1 cellular context compared by ENCODE assay signal in genomic region chr1:21636029-21636428, GRCh38.
A peak's percentile ranks its signal among the peaks of the same experiment; 100 is the strongest.
TF ChIP-seq lines count a peak whose summit lies in the region.

No MANE protein-coding gene starts in this region.

TF ChIP-seq in K562, 482 proteins besides CTCF, POLR2A, EP300 and RAD21 (continued from another document and continues in another):
- TF ChIP-seq TSHZ1 (CRISPR knock-in tag; IDR thresholded peaks at IDR 0.05): no peak
- TF ChIP-seq ZNF561 (CRISPR knock-in tag; conservative IDR thresholded peaks at IDR 0.05): no peak
- no peak for TF ChIP-seq ZNF280B (CRISPR knock-in tag; IDR thresholded peaks at IDR 0.05)
- no peak for TF ChIP-seq E2F1 (CRISPR knock-in tag; IDR thresholded peaks at IDR 0.05)
- no peak for TF ChIP-seq TAF7 (tag; IDR thresholded peaks at IDR 0.05)
- no peak for TF ChIP-seq PHF8 (IDR thresholded peaks at IDR 0.05; ENCODE audit: borderline replicate concordance, low read length)
- TF ChIP-seq MBD1 (CRISPR knock-in tag; IDR thresholded peaks at IDR 0.05): no peak
- no peak for TF ChIP-seq CREB5 (CRISPR knock-in tag; IDR thresholded peaks at IDR 0.05)
- no peak for TF ChIP-seq ZBTB26 (CRISPR knock-in tag; IDR thresholded peaks at IDR 0.05)
- no peak for TF ChIP-seq CBFB (CRISPR knock-in tag; IDR thresholded peaks at IDR 0.05)
- TF ChIP-seq EGR1 (conservative IDR thresholded peaks at IDR 0.05): no peak
- no peak for TF ChIP-seq ILF3 (IDR thresholded peaks at IDR 0.05; ENCODE audit: borderline replicate concordance)
- no peak for TF ChIP-seq RBM34 (IDR thresholded peaks at IDR 0.05; ENCODE audit: borderline replicate concordance, insufficient read depth, low read length)
- TF ChIP-seq ZNF586 (CRISPR knock-in tag; conservative IDR thresholded peaks at IDR 0.05): no peak
- no peak for TF ChIP-seq ZNF217 (CRISPR knock-in tag; IDR thresholded peaks at IDR 0.05)
- TF ChIP-seq ZNF830 (CRISPR knock-in tag; IDR thresholded peaks at IDR 0.05): no peak
- TF ChIP-seq ZFP91 (CRISPR knock-in tag; IDR thresholded peaks at IDR 0.05): no peak
- no peak for TF ChIP-seq CCAR2 (IDR thresholded peaks at IDR 0.05; ENCODE audit: low read depth, low read length)
- TF ChIP-seq HLTF (IDR thresholded peaks at IDR 0.05): no peak
- no peak for TF ChIP-seq MCM2 (IDR thresholded peaks at IDR 0.05; ENCODE audit: low read depth)
- TF ChIP-seq PTRF (tag; IDR thresholded peaks at IDR 0.05): no peak
- no peak for TF ChIP-seq SUPT5H (IDR thresholded peaks at IDR 0.05)
- 0 out of 4 replicates have a peak, but pooled peaks of 1 of the 2 experiments have one; percentile 7 for TF ChIP-seq RCOR1 (IDR thresholded peaks at IDR 0.05; ENCODE audit: borderline replicate concordance in 1 of 2, low read depth in 2 of 2, low read length in 2 of 2)
- TF ChIP-seq GMEB1 (CRISPR knock-in tag; IDR thresholded peaks at IDR 0.05): no peak
- TF ChIP-seq NFIX (CRISPR knock-in tag; IDR thresholded peaks at IDR 0.05; ENCODE audit: low read depth): no peak
- TF ChIP-seq NCOA6 (IDR thresholded peaks at IDR 0.05): no peak
- TF ChIP-seq COPS2 (conservative IDR thresholded peaks at IDR 0.05): no peak
- no peak for TF ChIP-seq SREBF2 (CRISPR knock-in tag; IDR thresholded peaks at IDR 0.05)
- no peak for TF ChIP-seq ZNF24 (IDR thresholded peaks at IDR 0.05)
- no peak for TF ChIP-seq POLR2B (IDR thresholded peaks at IDR 0.05; ENCODE audit: low read depth, partially characterized antibody)
- no peak for TF ChIP-seq SOX6 (IDR thresholded peaks at IDR 0.05)
- TF ChIP-seq ZBTB40 (IDR thresholded peaks at IDR 0.05): no peak
- TF ChIP-seq ZBTB40 (CRISPR knock-in tag; IDR thresholded peaks at IDR 0.05): 0 out of 2 replicates have a peak, but pooled peaks have one; percentile 11
- TF ChIP-seq ATF7 (IDR thresholded peaks at IDR 0.05): no peak
- TF ChIP-seq CC2D1A (IDR thresholded peaks at IDR 0.05): no peak
